In genomic region chr1:181135462-181135781, GRCh38 we compare ENCODE assay signal across 8 cellular contexts. TPM values are rescaled to one million over a fixed set of nuclear protein-coding genes. Genes with fewer than 3 reads are reported as not detected.
DNase-seq lines count a peak whose midpoint lies in the region; ATAC-seq and TF ChIP-seq lines count a peak whose summit lies in the region.

No MANE protein-coding gene starts in this region.

- H3K9me3 Mint-ChIP-seq in CD4-positive, alpha-beta memory T cell, result no peaks in the 10 kb centered on the region
- H3K9me3 Mint-ChIP-seq in stimulated activated naive CD8-positive, alpha-beta T cell treated with anti-CD3 and anti-CD28 coated beads, Interleukin-15, Interleukin-2, amounts not matched to agents 100 ng/mL and 50 ng/mL, for 24 hours, result no peaks in the 10 kb centered on the region

- peak overlapping the region in 3 of 7 donors; percentile 2 to 70 (median 32) for H3K27ac Mint-ChIP-seq in CD4-positive, alpha-beta memory T cell
- peak overlapping the region; percentile 90 for H3K27ac Mint-ChIP-seq in stimulated activated naive CD8-positive, alpha-beta T cell treated with anti-CD3 and anti-CD28 coated beads, Interleukin-15, Interleukin-2, amounts not matched to agents 100 ng/mL and 50 ng/mL, for 24 hours

- peak; percentile 55 for TF ChIP-seq RAD21 in HCT116 (IDR thresholded peaks at IDR 0.05; ENCODE audit: low read depth)

- peaks cover 0 to 1% of the 10 kb centered on the region in 2 donors for H3K27me3 Mint-ChIP-seq in CD4-positive, alpha-beta memory T cell
- no peaks in the 10 kb centered on the region for H3K27me3 Mint-ChIP-seq in stimulated activated naive CD8-positive, alpha-beta T cell treated with anti-CD3 and anti-CD28 coated beads, Interleukin-15, Interleukin-2, amounts not matched to agents 100 ng/mL and 50 ng/mL, for 24 hours

- peaks cover 13 to 52% (median 29%) of the 10 kb centered on the region in 4 donors for H3K4me1 Mint-ChIP-seq in CD4-positive, alpha-beta memory T cell
- peaks cover 91% of the 10 kb centered on the region for H3K4me1 Mint-ChIP-seq in stimulated activated naive CD8-positive, alpha-beta T cell treated with anti-CD3 and anti-CD28 coated beads, Interleukin-15, Interleukin-2, amounts not matched to agents 100 ng/mL and 50 ng/mL, for 24 hours (ENCODE audit: low read depth)

- H3K4me3 Mint-ChIP-seq in CD4-positive, alpha-beta memory T cell, result peak overlapping the region in 5 of 8 donors; percentile 7 to 60 (median 31)
- H3K4me3 Mint-ChIP-seq in stimulated activated naive CD8-positive, alpha-beta T cell treated with anti-CD3 and anti-CD28 coated beads, Interleukin-15, Interleukin-2, amounts not matched to agents 100 ng/mL and 50 ng/mL, for 24 hours, result peak overlapping the region; percentile 73

- peak; percentile 85 for ATAC-seq in HCT116
- peak; percentile 7 for ATAC-seq in foreskin keratinocyte
- ATAC-seq in HG02970 (IDR thresholded peaks at IDR 0.05; ENCODE audit: low FRiP score, unreplicated experiment), result no peak

- CTCF ChIA-PET in CD4-positive, alpha-beta memory T cell (lab: Charles Lee; ENCODE audit: partially characterized antibody), result interaction anchor here (1.1 to 1.7 kb wide), 2 partner anchors 11 to 98 kb away, joined by 4 to 5 read pairs; no protein-coding TSS in a partner anchor
- CTCF ChIA-PET in HCT116 (lab: Charles Lee), result interaction anchor here (0.8 to 1.4 kb wide), 4 partner anchors 8 to 56 kb away, joined by 3 to 10 read pairs (median 4); no protein-coding TSS in a partner anchor

- POLR2A ChIA-PET in CD4-positive, alpha-beta memory T cell (lab: Charles Lee; ENCODE audit: partially characterized antibody), result interaction anchor here (1.1 to 12.1 kb wide), 3 partner anchors 30 to 49 kb away, joined by 3 to 128 read pairs (median 6); partner anchors contain the start of gene IER5
- POLR2A ChIA-PET in HCT116 (lab: Charles Lee), result interaction anchor here (0.9 to 1.9 kb wide), 9 partner anchors 9 to 51 kb away, joined by 3 to 19 read pairs (median 5); partner anchors contain the start of gene IER5

- peak in 2 of 3 experiments; percentile 54 to 62; a peak in 4 of 6 replicates for TF ChIP-seq CTCF in HCT116 (IDR thresholded peaks at IDR 0.05 in 2 of 3, conservative IDR thresholded peaks at IDR 0.05 in 1 of 3; ENCODE audit: borderline replicate concordance in 1 of 3, insufficient read depth in 1 of 3, low read depth in 2 of 3, low read length in 2 of 3)
- peak; percentile 16; the same call in 1 of the 2 replicates for TF ChIP-seq CTCF in WI38 (IDR thresholded peaks at IDR 0.05; ENCODE audit: low read depth, low read length)
- TF ChIP-seq CTCF in foreskin keratinocyte (conservative IDR thresholded peaks at IDR 0.05), result no peak

- intact Hi-C loops in CD4-positive, alpha-beta memory T cell (cut with micrococcal nuclease), result no loop called here
- intact Hi-C loops in HCT116 (cut with micrococcal nuclease), result no loop called here

- peak overlapping the region; percentile 59 for H3K9ac ChIP-seq in HCT116 (ENCODE audit: low read length)

- no peaks in the 10 kb centered on the region for H3K9me2 ChIP-seq in HCT116 (ENCODE audit: insufficient read depth)

- no peak for TF ChIP-seq POLR2A in HCT116 (IDR thresholded peaks at IDR 0.05; ENCODE audit: borderline replicate concordance, extremely low read depth, insufficient read depth, insufficient read length)

- no peaks in the 10 kb centered on the region for H4K20me1 ChIP-seq in HCT116 (ENCODE audit: insufficient read depth)

- no TSS peak for BruUV-seq in HCT116 (replicated peaks; lab: Mats Ljungman, UMichigan)

- peak overlapping the region; percentile 72 for H3K4me2 ChIP-seq in HCT116 (ENCODE audit: low read length)

- H3K4me3 ChIP-seq in CD4-positive, alpha-beta memory T cell (ENCODE audit: low read length in 2 of 2), result no peak overlapping the region
- H3K4me3 ChIP-seq in HCT116 (replicated peaks in 1 of 2; ENCODE audit: low read depth in 1 of 2, low read length in 2 of 2) (no peak overlapping the region), WI38 (ENCODE audit: low read depth, low read length) (no peak overlapping the region; the same call in 1 of the 2 replicates)

- no peaks in the 10 kb centered on the region for H3K79me2 ChIP-seq in HCT116 (ENCODE audit: insufficient read depth, low read length)

- H3K36me3 Mint-ChIP-seq in CD4-positive, alpha-beta memory T cell, result no peaks in the 10 kb centered on the region
- no peaks in the 10 kb centered on the region for H3K36me3 Mint-ChIP-seq in stimulated activated naive CD8-positive, alpha-beta T cell treated with anti-CD3 and anti-CD28 coated beads, Interleukin-15, Interleukin-2, amounts not matched to agents 100 ng/mL and 50 ng/mL, for 24 hours (ENCODE audit: low read depth)

- H2AFZ ChIP-seq in HCT116 (ENCODE audit: low read depth, low read length, poor library complexity, severe bottlenecking), result peak overlapping the region; percentile 79

- DNase-seq in CD4-positive, alpha-beta memory T cell, result no peak
- DNase-seq in HCT116 (ENCODE audit: low read depth, low spot score), result no peak
- peak in 1 of 2 donors; percentile 45 for DNase-seq in foreskin keratinocyte
- DNase-seq in HCEC 1CT, result no peak
- no peak for DNase-seq in T-helper 9 cell

- peaks cover 40% of the 10 kb centered on the region for H3K4me1 ChIP-seq in CD4-positive, alpha-beta memory T cell (ENCODE audit: insufficient read depth, low read length)
- H3K4me1 ChIP-seq in HCT116 (ENCODE audit: control insufficient read depth in 1 of 2, insufficient read depth in 2 of 2, low read length in 2 of 2), result peaks cover 29 to 59% of the 10 kb centered on the region in 2 experiments
- H3K4me1 ChIP-seq in foreskin keratinocyte, result peaks cover 39% of the 10 kb centered on the region

- no peaks in the 10 kb centered on the region for H3K9me3 ChIP-seq in CD4-positive, alpha-beta memory T cell (ENCODE audit: control insufficient read depth in 1 of 2, low read length in 2 of 2)
- no peaks in the 10 kb centered on the region for H3K9me3 ChIP-seq in HCT116 (ENCODE audit: control insufficient read depth in 1 of 2, insufficient read depth in 1 of 2, low read depth in 1 of 2, low read length in 2 of 2)

- H3K27ac ChIP-seq in CD4-positive, alpha-beta memory T cell (ENCODE audit: low read depth, low read length), result no peak overlapping the region
- peak overlapping the region; percentile 76 for H3K27ac ChIP-seq in HCT116 (ENCODE audit: low read depth, low read length)
- H3K27ac ChIP-seq in foreskin keratinocyte, result peak overlapping the region; percentile 97

- H3K36me3 ChIP-seq in CD4-positive, alpha-beta memory T cell (ENCODE audit: insufficient read depth, low read length), result no peaks in the 10 kb centered on the region
- no peaks in the 10 kb centered on the region for H3K36me3 ChIP-seq in HCT116 (ENCODE audit: control insufficient read depth in 1 of 2, insufficient read depth in 2 of 2, low read length in 2 of 2)

- RAD21 ChIA-PET in HCT116 (lab: Charles Lee; ENCODE audit: low non-redundant PET in 1 of 2, low total read pairs in 2 of 2, uncharacterized antibody in 2 of 2, unreplicated experiment in 2 of 2), result interaction anchor here in 1 of 2 experiments (1.5 kb wide), 1 partner anchor 52 kb away, joined by 5 read pairs; no protein-coding TSS in a partner anchor

- no peaks in the 10 kb centered on the region for H3K27me3 ChIP-seq in CD4-positive, alpha-beta memory T cell (ENCODE audit: insufficient read depth, low read length)
- H3K27me3 ChIP-seq in HCT116 (ENCODE audit: insufficient read depth, low read length) (no peaks in the 10 kb centered on the region), foreskin keratinocyte (no peaks in the 10 kb centered on the region)

TF ChIP-seq in HCT116, 20 proteins besides CTCF, POLR2A, EP300 and RAD21 (continues in another document):
- TF ChIP-seq EZH2 (IDR thresholded peaks at IDR 0.05) (no peak), FOSL1 (IDR thresholded peaks at IDR 0.05; ENCODE audit: low read depth) (no peak), EGR1 (IDR thresholded peaks at IDR 0.05; ENCODE audit: low read depth) (no peak), EZH2phosphoT487 (IDR thresholded peaks at IDR 0.05; ENCODE audit: borderline replicate concordance) (no peak), TCF7L2 (IDR thresholded peaks at IDR 0.05; ENCODE audit: borderline replicate concordance, extremely low read depth, insufficient read depth, insufficient read length) (no peak), YY1 (IDR thresholded peaks at IDR 0.05; ENCODE audit: extremely low read depth, insufficient replicate concordance, low read depth, low read length) (no peak), SIN3A (IDR thresholded peaks at IDR 0.05; ENCODE audit: low read depth) (no peak), ZBTB33 (IDR thresholded peaks at IDR 0.05; ENCODE audit: extremely low read depth, insufficient replicate concordance, low read length) (no peak), SP1 (IDR thresholded peaks at IDR 0.05; ENCODE audit: low read depth) (no peak), SRF (IDR thresholded peaks at IDR 0.05; ENCODE audit: low read depth) (no peak), CEBPB (IDR thresholded peaks at IDR 0.05; ENCODE audit: low read depth) (no peak), ELF1 (IDR thresholded peaks at IDR 0.05; ENCODE audit: borderline replicate concordance, low read depth) (no peak), ZNF274 (IDR thresholded peaks at IDR 0.05; ENCODE audit: low read depth, low read length) (no peak)

RNA-seq across cellular contexts. Expression of gene IER5, which starts 46.9 kb away (rescaled TPM):
- 10 to 100 TPM; 28.0 to 29.3 TPM for total RNA-seq in CD4-positive, alpha-beta memory T cell
- polyA plus RNA-seq in CD4-positive, alpha-beta memory T cell, result 10 to 100 TPM; 11.0 to 18.9 TPM
- total RNA-seq in HCT116 (2021; ENCODE audit: unreplicated experiment), result 30.5 TPM
- 19.3 and 20.5 TPM in 2 replicates for polyA plus RNA-seq in HCT116 (2012)
- 39.4 and 46.5 TPM in 2 replicates for total RNA-seq in foreskin keratinocyte
- polyA plus RNA-seq in foreskin keratinocyte, result 36.5 and 39.7 TPM in 2 replicates
